28 cellular contexts compared by ENCODE assay signal in genomic region chr15:71141572-71141971, GRCh38.
"Had no signal": no experiment of that assay in that cellular context is flagged by ENCODE, and none has a peak within 500 bp of the region (broad histone marks: within the 10 kb centered on the region; RNA-seq: fewer than 3 reads in every experiment).

No MANE protein-coding gene starts in this region.

- ATAC-seq: stimulated activated effector memory CD8-positive, alpha-beta T cell treated with anti-CD3 and anti-CD28 coated beads, Interleukin-12 subunit alpha, Interleukin-12 subunit beta, amount 100 ng/mL, for 72 hours; stimulated activated memory B cell treated with anti-CD40 and anti-IgM and Interleukin-4, amounts not matched to agents 10 μg/mL and 1 μg/mL and 100 μg/mL, for 72 hours; stimulated activated naive B cell treated with anti-CD40 and anti-IgM and Interleukin-4, amounts not matched to agents 10 μg/mL and 1 μg/mL and 100 μg/mL, for 72 hours; stimulated activated naive CD8-positive, alpha-beta T cell treated with anti-CD3 and anti-CD28 coated beads, Interleukin-15, amount 100 ng/mL, for 72 hours; stimulated activated naive CD8-positive, alpha-beta T cell treated with anti-CD3 and anti-CD28 coated beads, Interleukin-15, Interleukin-2, amounts not matched to agents 100 U/mL and 50 U/mL, for 24 hours; upper lobe of right lung had no signal

- H3K27ac ChIP-seq: stomach, suprapubic skin, testis, thoracic aorta, thyroid gland, tibial artery, tibial nerve, transverse colon, upper lobe of left lung, upper lobe of right lung, uterus, vagina had no signal

- H3K4me3 ChIP-seq: stomach, suprapubic skin, testis, thoracic aorta, thyroid gland, tibial artery, tibial nerve, transverse colon, upper lobe of left lung, upper lobe of right lung, uterus, vagina had no signal

- H3K4me3 Mint-ChIP-seq: stimulated activated effector memory CD8-positive, alpha-beta T cell treated with anti-CD3 and anti-CD28 coated beads, Interleukin-12 subunit alpha, Interleukin-12 subunit beta, amount 100 ng/mL, for 72 hours; stimulated activated memory B cell treated with anti-CD40 and anti-IgM and Interleukin-4, amounts not matched to agents 10 μg/mL and 1 μg/mL and 100 μg/mL, for 72 hours; stimulated activated naive B cell treated with anti-CD40 and anti-IgM and Interleukin-4, amounts not matched to agents 10 μg/mL and 1 μg/mL and 100 μg/mL, for 72 hours; stimulated activated naive CD8-positive, alpha-beta T cell treated with anti-CD3 and anti-CD28 coated beads, Interleukin-15, amount 100 ng/mL, for 72 hours; stimulated activated naive CD8-positive, alpha-beta T cell treated with anti-CD3 and anti-CD28 coated beads, Interleukin-15, Interleukin-2, amounts not matched to agents 100 ng/mL and 50 ng/mL, for 24 hours; type B pancreatic cell had no signal

- H3K27me3 ChIP-seq: stomach, suprapubic skin, testis, thyroid gland, tibial artery, tibial nerve, transverse colon, upper lobe of left lung, upper lobe of right lung, uterus, vagina had no signal

- H3K9me3 ChIP-seq: stomach, suprapubic skin, testis, thoracic aorta, thyroid gland, tibial artery, tibial nerve, transverse colon, upper lobe of left lung, upper lobe of right lung, uterus, vagina had no signal

- H3K27ac Mint-ChIP-seq: stimulated activated effector memory CD8-positive, alpha-beta T cell treated with anti-CD3 and anti-CD28 coated beads, Interleukin-12 subunit alpha, Interleukin-12 subunit beta, amount 100 ng/mL, for 72 hours; stimulated activated memory B cell treated with anti-CD40 and anti-IgM and Interleukin-4, amounts not matched to agents 10 μg/mL and 1 μg/mL and 100 μg/mL, for 72 hours; stimulated activated naive B cell treated with anti-CD40 and anti-IgM and Interleukin-4, amounts not matched to agents 10 μg/mL and 1 μg/mL and 100 μg/mL, for 72 hours; stimulated activated naive CD8-positive, alpha-beta T cell treated with anti-CD3 and anti-CD28 coated beads, Interleukin-15, amount 100 ng/mL, for 72 hours; stimulated activated naive CD8-positive, alpha-beta T cell treated with anti-CD3 and anti-CD28 coated beads, Interleukin-15, Interleukin-2, amounts not matched to agents 100 ng/mL and 50 ng/mL, for 24 hours; type B pancreatic cell had no signal

- H3K4me1 Mint-ChIP-seq: stimulated activated effector memory CD8-positive, alpha-beta T cell treated with anti-CD3 and anti-CD28 coated beads, Interleukin-12 subunit alpha, Interleukin-12 subunit beta, amount 100 ng/mL, for 72 hours; stimulated activated memory B cell treated with anti-CD40 and anti-IgM and Interleukin-4, amounts not matched to agents 10 μg/mL and 1 μg/mL and 100 μg/mL, for 72 hours; stimulated activated naive B cell treated with anti-CD40 and anti-IgM and Interleukin-4, amounts not matched to agents 10 μg/mL and 1 μg/mL and 100 μg/mL, for 72 hours; stimulated activated naive CD8-positive, alpha-beta T cell treated with anti-CD3 and anti-CD28 coated beads, Interleukin-15, amount 100 ng/mL, for 72 hours had no signal

- H3K4me1 ChIP-seq: upper lobe of right lung had no signal

- DNase-seq: stimulated activated CD4-positive, alpha-beta T cell treated with anti-CD3 and anti-CD28 coated beads, Interleukin-2, amount 100 ng/mL, for 48 hours; stimulated activated CD4-positive, alpha-beta T cell treated with anti-CD3 and anti-CD28 coated beads, Interleukin-4, amount 100 ng/mL, for 1 hour; stimulated activated CD4-positive, alpha-beta T cell treated with anti-CD3 and anti-CD28 coated beads, Interleukin-4, amount 100 ng/mL, for 24 hours; stimulated activated CD4-positive, alpha-beta T cell treated with anti-CD3 and anti-CD28 coated beads, Interleukin-4, amount 100 ng/mL, for 4 hours; stimulated activated CD8-positive, alpha-beta memory T cell treated with anti-CD3 and anti-CD28 coated beads, Interleukin-4, amount 100 ng/mL, for 48 hours; stimulated activated naive B cell treated with anti-CD40 and anti-IgM and Interleukin-4, amounts not matched to agents 10 μg/mL and 1 μg/mL and 100 μg/mL, for 72 hours; stimulated activated naive CD4-positive, alpha-beta T cell; stimulated activated naive CD4-positive, alpha-beta T cell treated with Interleukin-2 at 50 U/mL for 16 hours; stimulated activated naive CD8-positive, alpha-beta T cell treated with anti-CD3 and anti-CD28 coated beads, Interleukin-15, amount 100 ng/mL, for 72 hours; stimulated activated naive CD8-positive, alpha-beta T cell treated with anti-CD3 and anti-CD28 coated beads, Interleukin-15, Interleukin-2, amounts not matched to agents 100 U/mL and 50 U/mL, for 24 hours; stomach; substantia nigra; testis; thyroid gland; tibial artery; transverse colon; trophoblast cell; upper lobe of left lung; upper lobe of right lung; uterus had no signal

- H3K36me3 ChIP-seq: stomach, suprapubic skin, thoracic aorta, thyroid gland, tibial artery, tibial nerve, transverse colon, upper lobe of left lung, upper lobe of right lung, uterus, vagina had no signal

- H3K27me3 Mint-ChIP-seq: type B pancreatic cell had no signal

- H3K36me3 Mint-ChIP-seq: stimulated activated effector memory CD8-positive, alpha-beta T cell treated with anti-CD3 and anti-CD28 coated beads, Interleukin-12 subunit alpha, Interleukin-12 subunit beta, amount 100 ng/mL, for 72 hours; stimulated activated memory B cell treated with anti-CD40 and anti-IgM and Interleukin-4, amounts not matched to agents 10 μg/mL and 1 μg/mL and 100 μg/mL, for 72 hours; stimulated activated naive B cell treated with anti-CD40 and anti-IgM and Interleukin-4, amounts not matched to agents 10 μg/mL and 1 μg/mL and 100 μg/mL, for 72 hours had no signal
